ENCODE assay signal across 8 cellular contexts in the genomic region with DNA sequence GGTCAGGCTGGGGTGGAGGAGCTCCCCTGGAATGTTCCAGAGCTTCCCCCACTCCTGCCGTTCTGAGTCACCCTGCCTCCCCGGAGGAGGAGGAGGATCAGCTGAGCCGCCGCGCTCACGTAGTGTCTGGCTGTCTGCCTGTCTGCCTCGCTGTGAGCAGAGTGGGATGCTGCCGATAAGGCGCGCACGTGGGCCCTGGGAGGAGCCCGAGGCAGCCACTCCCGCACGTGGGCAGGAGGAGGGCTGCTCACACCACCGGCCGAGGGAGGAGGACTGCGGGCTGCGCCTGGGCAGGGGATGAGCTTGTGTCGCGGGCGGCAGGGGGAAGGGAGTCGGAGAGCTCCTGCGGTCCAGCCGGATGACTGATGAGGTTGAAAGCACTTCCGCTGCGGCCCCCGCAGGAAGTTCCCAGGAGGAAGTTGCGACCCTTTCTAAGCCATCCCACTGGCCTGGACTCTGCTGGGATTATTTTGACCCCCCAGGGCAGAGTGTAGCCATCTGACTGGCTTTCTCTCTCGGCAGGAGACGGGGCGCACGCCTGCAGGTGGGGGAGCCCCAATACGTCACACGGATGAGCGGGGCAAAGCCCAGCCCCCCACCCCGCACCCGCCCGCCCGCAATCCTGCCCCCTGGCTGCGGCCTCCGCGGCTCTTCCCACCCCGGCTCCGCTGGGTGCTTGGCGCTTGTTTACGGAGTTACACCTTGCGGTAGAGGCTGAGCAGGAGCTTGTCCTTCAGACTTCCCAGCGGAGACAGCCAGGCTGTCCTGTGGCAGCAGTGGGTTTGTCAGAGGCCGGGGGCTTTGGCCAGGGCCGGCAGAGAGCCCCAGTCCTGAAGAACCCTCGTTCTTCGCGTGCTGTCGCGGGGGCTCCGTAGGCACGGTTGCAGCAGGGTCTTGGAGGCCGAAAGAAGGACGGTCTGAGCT. TPM values are rescaled to one million over a fixed set of nuclear protein-coding genes. Genes with fewer than 3 reads are reported as not detected.
A peak's percentile ranks its signal among the peaks of the same experiment; 100 is the strongest.
DNase-seq lines count a peak whose midpoint lies in the region; ATAC-seq and TF ChIP-seq lines count a peak whose summit lies in the region.

No MANE protein-coding gene starts in this region.

- peak overlapping the region; percentile 63 for H3K9ac ChIP-seq in IMR-90 (ENCODE audit: low read depth, low read length)

- peak overlapping the region; percentile 95 for H2BK120ac ChIP-seq in IMR-90 (ENCODE audit: low read depth, low read length)

- peak overlapping the region; percentile 62; the same call in 1 of the 2 replicates for H2BK20ac ChIP-seq in IMR-90 (ENCODE audit: low read depth, low read length)

- no peaks in the 10 kb centered on the region for H3K36me3 Mint-ChIP-seq in neural crest cell (ENCODE audit: low read depth)
- peaks cover 4% of the 10 kb centered on the region for H3K36me3 Mint-ChIP-seq in stimulated activated naive CD8-positive, alpha-beta T cell treated with anti-CD3 and anti-CD28 coated beads, Interleukin-15, Interleukin-2, amounts not matched to agents 100 ng/mL and 50 ng/mL, for 24 hours (ENCODE audit: low read depth)

- peak overlapping the region; percentile 95 for H4K91ac ChIP-seq in IMR-90 (ENCODE audit: insufficient read depth, low read depth, low read length)

- peak overlapping the region; percentile 78 for H3K56ac ChIP-seq in IMR-90 (ENCODE audit: extremely low read depth, insufficient read depth, low read length)

- H2BK15ac ChIP-seq in IMR-90 (ENCODE audit: low read depth, low read length), result peak overlapping the region; percentile 93; the same call in 2 of the 3 replicates

- H3K36me3 ChIP-seq in IMR-90 (ENCODE audit: control insufficient read depth, insufficient read depth, low read length) (peaks cover 6% of the 10 kb centered on the region), SJCRH30 (no peaks in the 10 kb centered on the region)

- H4K20me1 ChIP-seq in IMR-90 (ENCODE audit: insufficient read depth, low read length), result peaks cover 37% of the 10 kb centered on the region

- H3K14ac ChIP-seq in IMR-90 (replicated peaks; ENCODE audit: low read depth, low read length), result peak overlapping the region; percentile 68

- H2AK5ac ChIP-seq in IMR-90 (ENCODE audit: low read depth, low read length), result peak overlapping the region; percentile 96

- WGBS in IMR-90 (ENCODE audit: extremely low coverage in 2 of 2, insufficient read length in 1 of 2), 2 experiments, result 1% methylated on average over 16 of the region's 59 CpGs; no CpG with 5 or more reads in 1 of the 2 experiments

- peak overlapping the region; percentile 70 for H4K5ac ChIP-seq in IMR-90 (ENCODE audit: low read depth, low read length)

- peak overlapping the region; percentile 86 for H3K23ac ChIP-seq in IMR-90 (ENCODE audit: low read depth, low read length)

- H3K4me3 Mint-ChIP-seq in neural crest cell, result peak overlapping the region; percentile 92
- peak overlapping the region; percentile 85 for H3K4me3 Mint-ChIP-seq in stimulated activated naive CD8-positive, alpha-beta T cell treated with anti-CD3 and anti-CD28 coated beads, Interleukin-15, Interleukin-2, amounts not matched to agents 100 ng/mL and 50 ng/mL, for 24 hours

- peak; percentile 66 for DNase-seq in DMS153 treated with DMSO at 0.1 percent for 48 hours (lab: John Stamatoyannopoulos, UW; ENCODE audit: unreplicated experiment)
- DNase-seq in IMR-90, result peak; percentile 98
- DNase-seq in SJCRH30, result peak; percentile 92
- DNase-seq in activated naive CD4-positive, alpha-beta T cell treated with Interleukin-2 at 50 U/mL for 16 hours, result peak; percentile 83
- DNase-seq in foreskin keratinocyte, result peak; percentile 90 to 93
- DNase-seq in neural crest cell (ENCODE audit: low read depth, low spot score), result peak; percentile 69

- H3K27me3 Mint-ChIP-seq in neural crest cell (ENCODE audit: low read depth), result no peaks in the 10 kb centered on the region
- H3K27me3 Mint-ChIP-seq in stimulated activated naive CD8-positive, alpha-beta T cell treated with anti-CD3 and anti-CD28 coated beads, Interleukin-15, Interleukin-2, amounts not matched to agents 100 ng/mL and 50 ng/mL, for 24 hours, result no peaks in the 10 kb centered on the region

- H3K27me3 ChIP-seq in IMR-90 (ENCODE audit: control insufficient read depth, insufficient read depth, low read length) (no peaks in the 10 kb centered on the region), SJCRH30 (no peaks in the 10 kb centered on the region), foreskin keratinocyte (no peaks in the 10 kb centered on the region)

- TF ChIP-seq CTCF in IMR-90 (conservative IDR thresholded peaks at IDR 0.05; ENCODE audit: low read depth, low read length), result 0 out of 2 replicates have a peak, but pooled peaks have one; percentile 22
- TF ChIP-seq CTCF in foreskin keratinocyte (conservative IDR thresholded peaks at IDR 0.05), result peak; percentile 21
- TF ChIP-seq CTCF in neural crest cell (conservative IDR thresholded peaks at IDR 0.05), result peak; percentile 61

- H2BK5ac ChIP-seq in IMR-90 (ENCODE audit: low read depth, low read length, poor library complexity, severe bottlenecking), result peak overlapping the region; percentile 95

- intact Hi-C loops in IMR-90 (cut with micrococcal nuclease), result loop anchor here (10.0 kb wide), 1 partner anchor 64 kb away; no protein-coding TSS in a partner anchor

- CTCF ChIA-PET in IMR-90 (lab: Yijun Ruan, JAX), result no interaction called here

- peak overlapping the region; percentile 95 for H2AK9ac ChIP-seq in IMR-90 (replicated peaks; ENCODE audit: low read depth, low read length, poor library complexity)

- H3K9me3 ChIP-seq in IMR-90 (ENCODE audit: control insufficient read depth, insufficient read depth, low read length) (no peaks in the 10 kb centered on the region), SJCRH30 (replicated peaks) (no peaks in the 10 kb centered on the region)

- peak; percentile 63 for ATAC-seq in GM21528 (IDR thresholded peaks at IDR 0.05; ENCODE audit: low FRiP score, unreplicated experiment)
- peak; percentile 90 for ATAC-seq in IMR-90 (ENCODE audit: low read depth)
- ATAC-seq in foreskin keratinocyte, result peak; percentile 90

- peaks cover 28% of the 10 kb centered on the region for H3K4me1 ChIP-seq in IMR-90 (ENCODE audit: control insufficient read depth, insufficient read depth, low read length)
- peaks cover 15% of the 10 kb centered on the region for H3K4me1 ChIP-seq in SJCRH30
- peaks cover 16% of the 10 kb centered on the region for H3K4me1 ChIP-seq in foreskin keratinocyte

- H3K18ac ChIP-seq in IMR-90 (ENCODE audit: low read depth, low read length), result peak overlapping the region; percentile 76; the same call in 1 of the 2 replicates

- peak overlapping the region; percentile 96 for H3K4ac ChIP-seq in IMR-90 (ENCODE audit: low read depth, low read length)

- peak overlapping the region; percentile 85 for H3K27ac ChIP-seq in IMR-90 (ENCODE audit: insufficient read depth, low read length)
- peak overlapping the region; percentile 51 for H3K27ac ChIP-seq in SJCRH30
- peak overlapping the region; percentile 18 for H3K27ac ChIP-seq in foreskin keratinocyte

- BruUV-seq in IMR-90 (replicated peaks; lab: Mats Ljungman, UMichigan), result no TSS peak

- no peaks in the 10 kb centered on the region for H3K9me3 Mint-ChIP-seq in neural crest cell
- no peaks in the 10 kb centered on the region for H3K9me3 Mint-ChIP-seq in stimulated activated naive CD8-positive, alpha-beta T cell treated with anti-CD3 and anti-CD28 coated beads, Interleukin-15, Interleukin-2, amounts not matched to agents 100 ng/mL and 50 ng/mL, for 24 hours

- H3K4me2 ChIP-seq in IMR-90 (ENCODE audit: low read depth, low read length), result peak overlapping the region; percentile 84

- H4K8ac ChIP-seq in IMR-90 (ENCODE audit: low read depth in 2 of 2, low read length in 2 of 2), result peak overlapping the region; percentile 75 to 96

- H3K79me1 ChIP-seq in IMR-90 (ENCODE audit: low read depth in 1 of 2, low read length in 2 of 2), result peaks cover 26 to 88% of the 10 kb centered on the region in 2 experiments

- peak; percentile 35 for TF ChIP-seq RAD21 in IMR-90 (IDR thresholded peaks at IDR 0.05; ENCODE audit: low read length)

- H3K9me1 ChIP-seq in IMR-90 (ENCODE audit: insufficient read depth, low read length), result peaks cover 22% of the 10 kb centered on the region

- H2AFZ ChIP-seq in IMR-90 (replicated peaks; ENCODE audit: low read length, poor library complexity), result peak overlapping the region; percentile 93

- in situ Hi-C loops in IMR-90 (cut with MboI; ENCODE audit: low sequenced_read_pairs), result no loop called here

- peaks cover 27% of the 10 kb centered on the region for H3K4me1 Mint-ChIP-seq in neural crest cell
- H3K4me1 Mint-ChIP-seq in stimulated activated naive CD8-positive, alpha-beta T cell treated with anti-CD3 and anti-CD28 coated beads, Interleukin-15, Interleukin-2, amounts not matched to agents 100 ng/mL and 50 ng/mL, for 24 hours (ENCODE audit: low read depth), result peaks cover 60% of the 10 kb centered on the region

- dilution Hi-C loops in IMR-90 (cut with HindIII; ENCODE audit: low sequenced_read_pairs, unreplicated experiment), result no loop called here

- TF ChIP-seq POLR2A in IMR-90 (IDR thresholded peaks at IDR 0.05; ENCODE audit: low read depth, low read length), result peak; percentile 58

- POLR2A ChIA-PET in IMR-90 (lab: Charles Lee; ENCODE audit: unreplicated experiment), result interaction anchor here (0.9 kb wide), 1 partner anchor 8 kb away, joined by 3 read pairs; no protein-coding TSS in a partner anchor

- H3K27ac Mint-ChIP-seq in neural crest cell (ENCODE audit: unreplicated experiment), result peak overlapping the region; percentile 94
- H3K27ac Mint-ChIP-seq in stimulated activated naive CD8-positive, alpha-beta T cell treated with anti-CD3 and anti-CD28 coated beads, Interleukin-15, Interleukin-2, amounts not matched to agents 100 ng/mL and 50 ng/mL, for 24 hours, result peak overlapping the region; percentile 94

- peak overlapping the region; percentile 35 for H3K4me3 ChIP-seq in IMR-90 (ENCODE audit: insufficient read depth, low read depth, low read length)
- H3K4me3 ChIP-seq in SJCRH30, result peak overlapping the region; percentile 59

TF ChIP-seq in IMR-90, 13 proteins besides CTCF, POLR2A, EP300 and RAD21 (continues in another document):
- peak; percentile 97 for TF ChIP-seq BHLHE40 (IDR thresholded peaks at IDR 0.05; ENCODE audit: low read depth, low read length)

RNA-seq across cellular contexts. Expression of gene PDXK, which starts 9.8 kb away (rescaled TPM):
- 250 and 312 TPM in 2 replicates for total RNA-seq in IMR-90 (2012; rRNA removed)
- polyA plus RNA-seq in IMR-90 (2012; rRNA removed), result 149 and 155 TPM in 2 replicates
- 114 and 180 TPM in 2 replicates for polyA plus RNA-seq in IMR-90 (2012; cell fraction: cytosol; rRNA removed)
- polyA plus RNA-seq in IMR-90 (2012; cell fraction: nucleus; rRNA removed; ENCODE audit: low replicate concordance), result 141 and 208 TPM in 2 replicates
- 41.5 and 46.4 TPM in 2 replicates for total RNA-seq in SJCRH30 (2014; rRNA removed; shearing (Covaris generic))
- 150 and 176 TPM in 2 replicates for total RNA-seq in foreskin keratinocyte
- polyA plus RNA-seq in foreskin keratinocyte, result 176 and 205 TPM in 2 replicates
- 59.3 and 67.3 TPM in 2 replicates for total RNA-seq in neural crest cell

RNA-seq across cellular contexts. Expression of gene CSTB, which starts 47.4 kb away (rescaled TPM):
- total RNA-seq in IMR-90 (2012; rRNA removed), result 6.1 and 6.9 TPM in 2 replicates
- 71.7 and 87.4 TPM in 2 replicates for polyA plus RNA-seq in IMR-90 (2012; rRNA removed)
- polyA plus RNA-seq in IMR-90 (2012; cell fraction: cytosol; rRNA removed), result 31.9 and 61.6 TPM in 2 replicates
- 16.5 and 24.5 TPM in 2 replicates for polyA plus RNA-seq in IMR-90 (2012; cell fraction: nucleus; rRNA removed; ENCODE audit: low replicate concordance)
- total RNA-seq in SJCRH30 (2014; rRNA removed; shearing (Covaris generic)), result 18.7 and 19.0 TPM in 2 replicates
- total RNA-seq in foreskin keratinocyte, result 49.5 and 63.0 TPM in 2 replicates
- 123 and 183 TPM in 2 replicates for polyA plus RNA-seq in foreskin keratinocyte
- 37.1 and 40.9 TPM in 2 replicates for total RNA-seq in neural crest cell

Comparison
In these comparisons a context has a peak if more than half of its experiments do, and no peak if none do; other contexts are left out.
1. Peak in every context shown above with its lines: DNase-seq, ATAC-seq, H3K4me3 ChIP-seq and H3K27ac ChIP-seq.
2. H3K27ac ChIP-seq: peak in every context shown above with its lines; median percentile 85 in IMR-90; 51 in SJCRH30; 18 in foreskin keratinocyte.